ENCODE assay signal across 1 cellular context in genomic region chr4:56147371-56147770, GRCh38.
TF ChIP-seq lines count a peak whose summit lies in the region.

No MANE protein-coding gene starts in this region.

TF ChIP-seq in GM23338, 12 proteins besides CTCF, POLR2A, EP300 and RAD21 (continued from another document):
- TF ChIP-seq ZNF462 (CRISPR knock-in tag; IDR thresholded peaks at IDR 0.05) (no peak), ZNF331 (CRISPR knock-in tag; IDR thresholded peaks at IDR 0.05; ENCODE audit: low read depth) (no peak)
